In genomic region chr21:34075760-34076159, GRCh38 we compare ENCODE assay signal across 11 cellular contexts. TPM values are rescaled to one million over a fixed set of nuclear protein-coding genes. Genes with fewer than 3 reads are reported as not detected.
DNase-seq lines count a peak whose midpoint lies in the region; ATAC-seq, FAIRE-seq and TF ChIP-seq lines count a peak whose summit lies in the region.
"Had no signal": no experiment of that assay in that cellular context is flagged by ENCODE, and none has a peak within 500 bp of the region (broad histone marks: within the 10 kb centered on the region; RNA-seq: fewer than 3 reads in every experiment).

No MANE protein-coding gene starts in this region.

- H3K27ac ChIP-seq in kidney (ENCODE audit: low read depth in 2 of 2, low read length in 2 of 2) (peak overlapping the region; percentile 83 to 87), tibial nerve (peak overlapping the region; percentile 61 to 90 (median 64))
- H3K27ac ChIP-seq: ovary, uterus had no signal

- H3K4me3 ChIP-seq in kidney (ENCODE audit: low read length in 2 of 2) (peak overlapping the region; percentile 78), tibial nerve (peak overlapping the region; percentile 62 to 88 (median 72))
- H3K4me3 ChIP-seq: ovary had no signal

- peak overlapping the region; percentile 99 for H3K27ac Mint-ChIP-seq in activated T-cell treated with anti-CD3 and anti-CD28 coated beads, Interleukin-2, amount 50 U/mL, for 72 hours
- H3K27ac Mint-ChIP-seq in activated T-helper 1 cell treated with anti-CD3 and anti-CD28 coated beads, Interleukin-12 subunit alpha, Interleukin-12 subunit beta, Interleukin-2, Interleukin-4 antibody, amounts not matched to agents 30 ng/mL and 10 ng/mL and 1 ng/mL, durations not matched to agents 14 hours and 24 hours and 36 hours: peak overlapping the region; percentile 83

- 50 to 64% methylated on average over 7 of the region's 7 CpGs for WGBS in tibial nerve, 2 donors

- peak overlapping the region; percentile 93 to 99 for H3K4me3 Mint-ChIP-seq in activated T-cell treated with anti-CD3 and anti-CD28 coated beads, Interleukin-2, amount 50 U/mL, for 72 hours
- peak overlapping the region; percentile 96 for H3K4me3 Mint-ChIP-seq in activated T-helper 1 cell treated with anti-CD3 and anti-CD28 coated beads, Interleukin-12 subunit alpha, Interleukin-12 subunit beta, Interleukin-2, Interleukin-4 antibody, amounts not matched to agents 30 ng/mL and 10 ng/mL and 1 ng/mL, durations not matched to agents 14 hours and 24 hours and 36 hours

- H3K9ac ChIP-seq in kidney (ENCODE audit: low read length in 2 of 2): peak overlapping the region; percentile 92 to 97

- H3K36me3 Mint-ChIP-seq in activated T-cell treated with anti-CD3 and anti-CD28 coated beads, Interleukin-2, amount 50 U/mL, for 72 hours (ENCODE audit: insufficient read depth in 2 of 2): peaks cover 15 to 48% of the 10 kb centered on the region in 2 donors
- peaks cover 59% of the 10 kb centered on the region for H3K36me3 Mint-ChIP-seq in activated T-helper 1 cell treated with anti-CD3 and anti-CD28 coated beads, Interleukin-12 subunit alpha, Interleukin-12 subunit beta, Interleukin-2, Interleukin-4 antibody, amounts not matched to agents 30 ng/mL and 10 ng/mL and 1 ng/mL, durations not matched to agents 14 hours and 24 hours and 36 hours (ENCODE audit: low read depth)

- no peak for TF ChIP-seq EP300 in tibial nerve (IDR thresholded peaks at IDR 0.05)

- H3K4me1 Mint-ChIP-seq in activated T-cell treated with anti-CD3 and anti-CD28 coated beads, Interleukin-2, amount 50 U/mL, for 72 hours (ENCODE audit: low read depth): peaks cover 69% of the 10 kb centered on the region
- peaks cover 69% of the 10 kb centered on the region for H3K4me1 Mint-ChIP-seq in activated T-helper 1 cell treated with anti-CD3 and anti-CD28 coated beads, Interleukin-12 subunit alpha, Interleukin-12 subunit beta, Interleukin-2, Interleukin-4 antibody, amounts not matched to agents 30 ng/mL and 10 ng/mL and 1 ng/mL, durations not matched to agents 14 hours and 24 hours and 36 hours (ENCODE audit: low read depth)

- intact Hi-C loops in activated T-helper 1 cell treated with anti-CD3 and anti-CD28 coated beads, Interleukin-12 subunit alpha, Interleukin-12 subunit beta, Interleukin-2, Interleukin-4 antibody, amounts not matched to agents 30 ng/mL and 10 ng/mL and 1 ng/mL, durations not matched to agents 14 hours and 24 hours and 36 hours (cut with micrococcal nuclease): loop anchor here (1.0 to 10.0 kb wide), 8 partner anchors 9 to 539 kb away; partner anchors contain the start of genes ATP5PO, CRYZL1, ITSN1 and RCAN1
- intact Hi-C loops in kidney (cut with DNase I): no loop called here

- no peak for DNase-seq in activated T-cell treated with anti-CD3 and anti-CD28 coated beads, Interleukin-2, amount 50 U/mL, for 72 hours
- DNase-seq in activated T-cell treated with anti-CD3 and anti-CD28 coated beads, Interleukin-2, amount 50 U/mL, for 48 hours: no peak
- no peak for DNase-seq in activated T-helper 1 cell treated with anti-CD3 and anti-CD28 coated beads, Interleukin-12 subunit alpha, Interleukin-12 subunit beta, Interleukin-2, Interleukin-4 antibody, amounts not matched to agents 30 ng/mL and 10 ng/mL and 1 ng/mL, durations not matched to agents 14 hours and 24 hours and 36 hours (ENCODE audit: low spot score)
- DNase-seq in kidney (no peak), tibial nerve (ENCODE audit: low spot score in 2 of 2) (no peak), NCI-H128 (lab: John Stamatoyannopoulos, UW; ENCODE audit: unreplicated experiment) (no peak)
- DNase-seq: ovary, T-helper 9 cell, uterus had no signal

- FAIRE-seq in kidney (lab: Jason Lieb, UNC): no peak

- H3K9me3 Mint-ChIP-seq in activated T-cell treated with anti-CD3 and anti-CD28 coated beads, Interleukin-2, amount 50 U/mL, for 72 hours: no peaks in the 10 kb centered on the region
- H3K9me3 Mint-ChIP-seq in activated T-helper 1 cell treated with anti-CD3 and anti-CD28 coated beads, Interleukin-12 subunit alpha, Interleukin-12 subunit beta, Interleukin-2, Interleukin-4 antibody, amounts not matched to agents 30 ng/mL and 10 ng/mL and 1 ng/mL, durations not matched to agents 14 hours and 24 hours and 36 hours: no peaks in the 10 kb centered on the region

- no peaks in the 10 kb centered on the region for H3K27me3 ChIP-seq in tibial nerve
- H3K27me3 ChIP-seq: ovary, uterus had no signal

- H3K9me3 ChIP-seq in kidney (ENCODE audit: control insufficient read depth in 1 of 2, low read length in 2 of 2) (no peaks in the 10 kb centered on the region), tibial nerve (no peaks in the 10 kb centered on the region)
- H3K9me3 ChIP-seq: ovary, uterus had no signal

- TF ChIP-seq CTCF in kidney (IDR thresholded peaks at IDR 0.05; ENCODE audit: borderline replicate concordance, extremely low read depth, insufficient read depth) (no peak), tibial nerve (IDR thresholded peaks at IDR 0.05) (no peak)

- H3K27me3 Mint-ChIP-seq in activated T-cell treated with anti-CD3 and anti-CD28 coated beads, Interleukin-2, amount 50 U/mL, for 72 hours (ENCODE audit: low read depth): no peaks in the 10 kb centered on the region
- no peaks in the 10 kb centered on the region for H3K27me3 Mint-ChIP-seq in activated T-helper 1 cell treated with anti-CD3 and anti-CD28 coated beads, Interleukin-12 subunit alpha, Interleukin-12 subunit beta, Interleukin-2, Interleukin-4 antibody, amounts not matched to agents 30 ng/mL and 10 ng/mL and 1 ng/mL, durations not matched to agents 14 hours and 24 hours and 36 hours (ENCODE audit: insufficient read depth)

- H3K4me1 ChIP-seq in kidney (ENCODE audit: control insufficient read depth in 1 of 2, insufficient read depth in 1 of 2, low read depth in 1 of 2, low read length in 2 of 2) (peaks cover 18 to 28% of the 10 kb centered on the region in 2 donors), tibial nerve (peaks cover 0 to 82% (median 43%) of the 10 kb centered on the region in 4 donors)

- ATAC-seq in activated T-cell treated with anti-CD3 and anti-CD28 coated beads, Interleukin-2, amount 50 U/mL, for 72 hours (replicated peaks in 1 of 2): no peak
- ATAC-seq in HG03571 (IDR thresholded peaks at IDR 0.05; ENCODE audit: unreplicated experiment) (no peak), HG03521 (IDR thresholded peaks at IDR 0.05; ENCODE audit: unreplicated experiment) (no peak)

- H3K36me3 ChIP-seq in kidney (ENCODE audit: control insufficient read depth in 1 of 2, insufficient read depth in 2 of 2, low read length in 2 of 2) (peaks cover 0 to 9% of the 10 kb centered on the region in 2 donors), tibial nerve (no peaks in the 10 kb centered on the region)
- H3K36me3 ChIP-seq: ovary, uterus had no signal

- no peak for TF ChIP-seq POLR2A in tibial nerve (IDR thresholded peaks at IDR 0.05)

RNA-seq across cellular contexts. Expression of gene MRPS6, which starts 2.4 kb away (rescaled TPM):
- 100 to 1,000 TPM; 154 to 193 TPM for total RNA-seq in activated T-cell treated with anti-CD3 and anti-CD28 coated beads, Interleukin-2, amount 50 U/mL, for 72 hours
- total RNA-seq in activated T-helper 1 cell treated with anti-CD3 and anti-CD28 coated beads, Interleukin-12 subunit alpha, Interleukin-12 subunit beta, Interleukin-2, Interleukin-4 antibody, amounts not matched to agents 30 ng/mL and 10 ng/mL and 1 ng/mL, durations not matched to agents 14 hours and 24 hours and 36 hours: 137 and 139 TPM in 2 replicates
- total RNA-seq in kidney (52.3 TPM), tibial nerve (10 to 100 TPM; 57.9 to 69.6 (median 61.2) TPM)
- polyA plus RNA-seq in kidney (ENCODE audit: insufficient read depth, low read depth, low replicate concordance): 270 TPM

RNA-seq across cellular contexts. Expression of gene SLC5A3, which starts 2.4 kb away (rescaled TPM):
- 10 to 100 TPM; 37.6 to 39.8 TPM for total RNA-seq in activated T-cell treated with anti-CD3 and anti-CD28 coated beads, Interleukin-2, amount 50 U/mL, for 72 hours
- total RNA-seq in activated T-helper 1 cell treated with anti-CD3 and anti-CD28 coated beads, Interleukin-12 subunit alpha, Interleukin-12 subunit beta, Interleukin-2, Interleukin-4 antibody, amounts not matched to agents 30 ng/mL and 10 ng/mL and 1 ng/mL, durations not matched to agents 14 hours and 24 hours and 36 hours: 45.4 and 48.0 TPM in 2 replicates
- total RNA-seq in kidney (26.0 TPM), tibial nerve (10 to 100 TPM; 38.1 to 74.5 (median 44.9) TPM)
- polyA plus RNA-seq in kidney (ENCODE audit: insufficient read depth, low read depth, low replicate concordance): 12.4 TPM
